In genomic region chr13:109131698-109132257, GRCh38 we compare ENCODE assay signal across 8 cellular contexts.
DNase-seq lines count a peak whose midpoint lies in the region; ATAC-seq, FAIRE-seq and TF ChIP-seq lines count a peak whose summit lies in the region.
"Had no signal": no experiment of that assay in that cellular context is flagged by ENCODE, and none has a peak within 500 bp of the region (broad histone marks: within the 10 kb centered on the region; RNA-seq: fewer than 3 reads in every experiment).

No MANE protein-coding gene starts in this region.

- no peaks in the 10 kb centered on the region for H3K4me1 ChIP-seq in astrocyte (ENCODE audit: insufficient read depth, low read length)

- peaks cover 5% of the 10 kb centered on the region for H3K27me3 Mint-ChIP-seq in astrocyte (ENCODE audit: low read depth, unreplicated experiment)
- H3K27me3 Mint-ChIP-seq in stimulated activated memory B cell treated with anti-CD40 and anti-IgM and Interleukin-4, amounts not matched to agents 10 μg/mL and 1 μg/mL and 100 μg/mL, for 72 hours: no peaks in the 10 kb centered on the region
- H3K27me3 Mint-ChIP-seq in HFFc6 (ENCODE audit: insufficient read depth): peaks cover 17% of the 10 kb centered on the region

- H3K9me3 Mint-ChIP-seq in astrocyte (ENCODE audit: unreplicated experiment): no peaks in the 10 kb centered on the region
- H3K9me3 Mint-ChIP-seq in stimulated activated memory B cell treated with anti-CD40 and anti-IgM and Interleukin-4, amounts not matched to agents 10 μg/mL and 1 μg/mL and 100 μg/mL, for 72 hours: no peaks in the 10 kb centered on the region
- no peaks in the 10 kb centered on the region for H3K9me3 Mint-ChIP-seq in HFFc6

- no peak overlapping the region for H3K4me3 ChIP-seq in astrocyte (ENCODE audit: insufficient read depth, low read depth, low read length)

- H3K27me3 ChIP-seq in astrocyte (ENCODE audit: insufficient read depth, low read length): no peaks in the 10 kb centered on the region

- no peak overlapping the region for H2AFZ ChIP-seq in astrocyte (ENCODE audit: low read depth, low read length)

- no peak for FAIRE-seq in astrocyte (lab: Jason Lieb, UNC)
- FAIRE-seq: endothelial cell of umbilical vein had no signal

- no peaks in the 10 kb centered on the region for H4K20me1 ChIP-seq in astrocyte (ENCODE audit: insufficient read depth, low read length)

- peak overlapping the region; percentile 41 for H3K27ac Mint-ChIP-seq in astrocyte (ENCODE audit: unreplicated experiment)
- no peak overlapping the region for H3K27ac Mint-ChIP-seq in stimulated activated memory B cell treated with anti-CD40 and anti-IgM and Interleukin-4, amounts not matched to agents 10 μg/mL and 1 μg/mL and 100 μg/mL, for 72 hours
- H3K27ac Mint-ChIP-seq in HFFc6: no peak overlapping the region

- no peak overlapping the region for H3K9ac ChIP-seq in astrocyte (ENCODE audit: low read length)

- no peak overlapping the region for H3K4me2 ChIP-seq in astrocyte (ENCODE audit: low read length)

- H3K4me3 Mint-ChIP-seq in astrocyte (ENCODE audit: unreplicated experiment): no peak overlapping the region
- no peak overlapping the region for H3K4me3 Mint-ChIP-seq in stimulated activated memory B cell treated with anti-CD40 and anti-IgM and Interleukin-4, amounts not matched to agents 10 μg/mL and 1 μg/mL and 100 μg/mL, for 72 hours
- H3K4me3 Mint-ChIP-seq in HFFc6: no peak overlapping the region

- H3K27ac ChIP-seq in astrocyte (ENCODE audit: low read depth, low read length): no peak overlapping the region

- DNase-seq in astrocyte (ENCODE audit: low read depth) (peak; percentile 14), ecto neural progenitor cell (ENCODE audit: low spot score) (no peak), middle frontal gyrus (ENCODE audit: extremely low spot score, low spot score) (no peak), HFFc6 (no peak)

- ATAC-seq in GM19452 (IDR thresholded peaks at IDR 0.05; ENCODE audit: unreplicated experiment) (peak; percentile 83), HG03135 (IDR thresholded peaks at IDR 0.05; ENCODE audit: unreplicated experiment) (peak; percentile 87)
- peak; percentile 80 for ATAC-seq in stimulated activated memory B cell treated with anti-CD40 and anti-IgM and Interleukin-4, amounts not matched to agents 10 μg/mL and 1 μg/mL and 100 μg/mL, for 72 hours

- no peaks in the 10 kb centered on the region for H3K79me2 ChIP-seq in astrocyte (ENCODE audit: insufficient read depth, low read length)

- TF ChIP-seq CTCF in astrocyte (IDR thresholded peaks at IDR 0.05; ENCODE audit: insufficient read depth, low read depth, low read length) (no peak), HFFc6 (IDR thresholded peaks at IDR 0.05) (no peak)

- H3K4me1 Mint-ChIP-seq in astrocyte (ENCODE audit: low read depth, unreplicated experiment) (peaks cover 7% of the 10 kb centered on the region), HFFc6 (ENCODE audit: low read depth) (no peaks in the 10 kb centered on the region)
- H3K4me1 Mint-ChIP-seq in stimulated activated memory B cell treated with anti-CD40 and anti-IgM and Interleukin-4, amounts not matched to agents 10 μg/mL and 1 μg/mL and 100 μg/mL, for 72 hours: peaks cover 24% of the 10 kb centered on the region

- peaks cover 2% of the 10 kb centered on the region for H3K36me3 Mint-ChIP-seq in astrocyte (ENCODE audit: low read depth, unreplicated experiment)
- H3K36me3 Mint-ChIP-seq in stimulated activated memory B cell treated with anti-CD40 and anti-IgM and Interleukin-4, amounts not matched to agents 10 μg/mL and 1 μg/mL and 100 μg/mL, for 72 hours: no peaks in the 10 kb centered on the region
- H3K36me3 Mint-ChIP-seq in HFFc6 (ENCODE audit: low read depth): no peaks in the 10 kb centered on the region

- H3K36me3 ChIP-seq in astrocyte (ENCODE audit: insufficient read depth, low read length): no peaks in the 10 kb centered on the region

- no peaks in the 10 kb centered on the region for H3K9me3 ChIP-seq in astrocyte (ENCODE audit: insufficient read depth, low read depth, low read length)
